13 cellular contexts compared by ENCODE assay signal in genomic region chr22:24436553-24436952, GRCh38. TPM values are rescaled to one million over a fixed set of nuclear protein-coding genes. Genes with fewer than 3 reads are reported as not detected.
DNase-seq lines count a peak whose midpoint lies in the region; ATAC-seq, FAIRE-seq and TF ChIP-seq lines count a peak whose summit lies in the region.
"Had no signal": no experiment of that assay in that cellular context is flagged by ENCODE, and none has a peak within 500 bp of the region (broad histone marks: within the 10 kb centered on the region; RNA-seq: fewer than 3 reads in every experiment).

No MANE protein-coding gene starts in this region.

- WGBS in small intestine, 3 donors = 73 to 83% (median 80%) methylated on average over 3 of the region's 3 CpGs

- H3K4me3 ChIP-seq in Karpas-422 (ENCODE audit: low read length) (peak overlapping the region; percentile 70), coronary artery (no peak overlapping the region), small intestine (ENCODE audit: low read depth in 1 of 2, low read length in 2 of 2) (no peak overlapping the region)
- H3K4me3 ChIP-seq: SK-N-MC had no signal

- no peaks in the 10 kb centered on the region for H3K9me2 ChIP-seq in Karpas-422 (replicated peaks; ENCODE audit: insufficient read depth, low read length)

- CTCF ChIA-PET in activated CD8-positive, alpha-beta memory T cell treated with anti-CD3 and anti-CD28 coated beads, Interleukin-2, amount 10 ng/mL, durations not matched to agents 7 days and 5 days (lab: Charles Lee) = interaction anchor here (1.0 to 2.9 kb wide), 6 partner anchors 9 to 85 kb away, joined by 3 to 25 read pairs (median 12); partner anchors contain the start of gene ADORA2A

- no peak for ATAC-seq in activated CD8-positive, alpha-beta memory T cell treated with anti-CD3 and anti-CD28 coated beads, Interleukin-2, amount 10 ng/mL, durations not matched to agents 7 days and 5 days
- ATAC-seq in GM18868 (IDR thresholded peaks at IDR 0.05; ENCODE audit: unreplicated experiment) = no peak
- no peak for ATAC-seq in GM19455 (IDR thresholded peaks at IDR 0.05; ENCODE audit: unreplicated experiment)
- no peak for ATAC-seq in GM21515 (IDR thresholded peaks at IDR 0.05; ENCODE audit: unreplicated experiment)

- DNase-seq in activated CD8-positive, alpha-beta memory T cell treated with anti-CD3 and anti-CD28 coated beads, Interleukin-2, amount 10 ng/mL, durations not matched to agents 7 days and 5 days = peak; percentile 39
- DNase-seq in activated CD8-positive, alpha-beta memory T cell treated with anti-CD3 and anti-CD28 coated beads, Interleukin-2, amount 50 U/mL, for 48 hours = no peak
- DNase-seq in Karpas-422 = peak; percentile 54
- peak; percentile 64 for DNase-seq in coronary artery (ENCODE audit: low spot score)
- DNase-seq in small intestine = no peak
- DNase-seq: effector memory CD4-positive, alpha-beta T cell; NCI-H1105 had no signal

- H3K27me3 ChIP-seq in Karpas-422 (ENCODE audit: low read length) = no peaks in the 10 kb centered on the region
- no peaks in the 10 kb centered on the region for H3K27me3 ChIP-seq in small intestine (ENCODE audit: control insufficient read depth in 2 of 2, insufficient read depth in 2 of 2, low read length in 2 of 2)

- no peaks in the 10 kb centered on the region for H3K9me3 ChIP-seq in Karpas-422 (ENCODE audit: low read length)
- H3K9me3 ChIP-seq in small intestine (ENCODE audit: control insufficient read depth, low read depth) = no peaks in the 10 kb centered on the region

- peaks cover 4% of the 10 kb centered on the region for H3K36me3 Mint-ChIP-seq in activated CD8-positive, alpha-beta memory T cell treated with anti-CD3 and anti-CD28 coated beads, Interleukin-2, amount 10 ng/mL, durations not matched to agents 7 days and 5 days

- peak overlapping the region; percentile 87 for H3K9ac ChIP-seq in Karpas-422 (ENCODE audit: low read length)

- peaks cover 2% of the 10 kb centered on the region for H3K27me3 Mint-ChIP-seq in activated CD8-positive, alpha-beta memory T cell treated with anti-CD3 and anti-CD28 coated beads, Interleukin-2, amount 10 ng/mL, durations not matched to agents 7 days and 5 days

- H3K4me3 Mint-ChIP-seq in activated CD8-positive, alpha-beta memory T cell treated with anti-CD3 and anti-CD28 coated beads, Interleukin-2, amount 10 ng/mL, durations not matched to agents 7 days and 5 days = no peak overlapping the region

- H3K4me1 Mint-ChIP-seq in activated CD8-positive, alpha-beta memory T cell treated with anti-CD3 and anti-CD28 coated beads, Interleukin-2, amount 10 ng/mL, durations not matched to agents 7 days and 5 days = peaks cover 74% of the 10 kb centered on the region

- peaks cover 82% of the 10 kb centered on the region for H3K4me1 ChIP-seq in Karpas-422 (ENCODE audit: low read length)
- peaks cover 0 to 15% of the 10 kb centered on the region in 2 donors for H3K4me1 ChIP-seq in small intestine (ENCODE audit: control insufficient read depth in 2 of 2, insufficient read depth in 1 of 2, low read depth in 1 of 2, low read length in 1 of 2)

- no peaks in the 10 kb centered on the region for H4K20me1 ChIP-seq in Karpas-422 (ENCODE audit: insufficient read depth, low read depth, low read length)

- H3K27ac ChIP-seq in Karpas-422 (ENCODE audit: low read length) = peak overlapping the region; percentile 99
- peak overlapping the region in 1 of 2 donors; percentile 15 for H3K27ac ChIP-seq in coronary artery
- H3K27ac ChIP-seq in small intestine (ENCODE audit: low read depth in 1 of 2, low read length in 1 of 2) = peak overlapping the region; percentile 14 to 84
- H3K27ac ChIP-seq: SK-N-MC had no signal

- peak overlapping the region; percentile 83 for H3K27ac Mint-ChIP-seq in activated CD8-positive, alpha-beta memory T cell treated with anti-CD3 and anti-CD28 coated beads, Interleukin-2, amount 10 ng/mL, durations not matched to agents 7 days and 5 days

- no peak for TF ChIP-seq CTCF in coronary artery (IDR thresholded peaks at IDR 0.05)

- H3K9me3 Mint-ChIP-seq in activated CD8-positive, alpha-beta memory T cell treated with anti-CD3 and anti-CD28 coated beads, Interleukin-2, amount 10 ng/mL, durations not matched to agents 7 days and 5 days (ENCODE audit: low read depth) = no peaks in the 10 kb centered on the region

- peaks cover 44% of the 10 kb centered on the region for H3K79me2 ChIP-seq in Karpas-422 (ENCODE audit: low read length)

- H2AFZ ChIP-seq in Karpas-422 (ENCODE audit: low read length) = no peak overlapping the region

- no peak for FAIRE-seq in small intestine (lab: Jason Lieb, UNC)
- FAIRE-seq: astrocyte had no signal

- H3K4me2 ChIP-seq in Karpas-422 (ENCODE audit: low read depth, low read length, poor library complexity, severe bottlenecking) = peak overlapping the region; percentile 85

- peaks cover 29% of the 10 kb centered on the region for H3K36me3 ChIP-seq in Karpas-422 (ENCODE audit: insufficient read depth, low read length)
- H3K36me3 ChIP-seq in small intestine (ENCODE audit: control insufficient read depth in 2 of 2, insufficient read depth in 2 of 2, low read length in 2 of 2) = peaks cover 0 to 2% of the 10 kb centered on the region in 2 donors

RNA-seq across cellular contexts. Expression of gene ADORA2A, which starts 9.2 kb away (rescaled TPM):
- 10 to 100 TPM; 19.7 to 21.1 TPM for total RNA-seq in activated CD8-positive, alpha-beta memory T cell treated with anti-CD3 and anti-CD28 coated beads, Interleukin-2, amount 10 ng/mL, durations not matched to agents 7 days and 5 days
- total RNA-seq in Karpas-422 (2014; rRNA removed; shearing (Covaris generic); ENCODE audit: low replicate concordance) = 65.9 and 86.7 TPM in 2 replicates
- 1 to 10 TPM in 2 of 3 donors, under 1 TPM in 1; 0.67 to 3.2 (median 1.9) TPM for polyA plus RNA-seq in small intestine

RNA-seq across cellular contexts. Expression of gene UPB1, which starts 58.6 kb away (rescaled TPM):
- under 1 TPM; 0.09 to 0.14 TPM for total RNA-seq in activated CD8-positive, alpha-beta memory T cell treated with anti-CD3 and anti-CD28 coated beads, Interleukin-2, amount 10 ng/mL, durations not matched to agents 7 days and 5 days
- total RNA-seq in Karpas-422 (2014; rRNA removed; shearing (Covaris generic); ENCODE audit: low replicate concordance) = 0.19 and 1.3 TPM in 2 replicates
- 1 to 10 TPM in 2 of 3 donors, under 1 TPM in 1; 0.12 to 4.3 (median 1.8) TPM for polyA plus RNA-seq in small intestine
- total RNA-seq: renal cortical epithelial cell had no signal

Comparison
In these comparisons a context has a peak if more than half of its experiments do, and no peak if none do; other contexts are left out.
1. DNase-seq: peak in activated CD8-positive, alpha-beta memory T cell treated with anti-CD3 and anti-CD28 coated beads, Interleukin-2, amount 10 ng/mL, durations not matched to agents 7 days and 5 days (single experiment), Karpas-422 (single experiment) and coronary artery (single experiment); none in activated CD8-positive, alpha-beta memory T cell treated with anti-CD3 and anti-CD28 coated beads, Interleukin-2, amount 50 U/mL, for 48 hours (single experiment) and small intestine (single experiment).